24 cellular contexts compared by ENCODE assay signal in the genomic region with DNA sequence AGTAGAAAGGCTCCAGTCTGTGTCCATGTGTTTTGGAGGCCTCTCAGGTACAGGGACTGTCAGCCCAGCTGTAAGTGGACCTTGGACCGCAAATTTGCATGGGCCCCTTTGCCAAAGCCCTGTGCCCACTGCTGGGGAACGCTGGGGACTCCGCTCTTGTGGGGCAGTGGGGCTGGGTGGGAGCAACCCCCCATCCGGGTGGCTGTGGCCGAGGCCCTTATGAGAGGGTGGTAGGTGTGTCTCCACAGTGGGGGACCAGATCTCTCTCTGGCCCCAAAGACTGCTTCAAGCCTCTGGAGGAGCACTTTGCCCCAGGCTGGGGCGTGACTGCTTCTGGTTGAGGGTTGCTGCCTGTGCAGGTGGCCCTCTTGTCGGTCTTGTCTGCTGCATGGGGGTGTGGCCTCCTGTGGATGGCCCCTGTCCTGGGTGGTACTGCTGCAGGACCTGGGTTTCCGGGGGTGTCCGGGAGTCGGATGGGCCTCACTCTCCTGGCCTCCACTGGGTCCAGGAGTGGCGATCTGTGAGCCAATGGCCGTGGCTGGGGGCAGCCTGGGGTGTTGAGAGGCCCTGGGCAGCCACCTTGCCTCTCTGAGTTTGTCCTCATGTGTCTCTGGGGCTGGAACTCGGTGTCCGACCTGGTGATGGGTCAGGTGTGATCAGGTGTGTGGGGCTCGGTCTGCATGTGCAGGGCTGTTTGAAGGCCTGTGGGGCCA. TPM values are rescaled to one million over a fixed set of nuclear protein-coding genes. Genes with fewer than 3 reads are reported as not detected.
A peak's percentile ranks its signal among the peaks of the same experiment; 100 is the strongest.
DNase-seq lines count a peak whose midpoint lies in the region; ATAC-seq and TF ChIP-seq lines count a peak whose summit lies in the region.
"Had no signal": no experiment of that assay in that cellular context is flagged by ENCODE, and none has a peak within 500 bp of the region (broad histone marks: within the 10 kb centered on the region; RNA-seq: fewer than 3 reads in every experiment).

No MANE protein-coding gene starts in this region.

- DNase-seq in activated effector memory CD4-positive, alpha-beta T cell treated with anti-CD3 and anti-CD28 coated beads, Interleukin-2, amount 50 U/mL, for 16 hours: peak; percentile 52
- no peak for DNase-seq in activated effector memory CD4-positive, alpha-beta T cell treated with Interleukin-2 at 50 U/mL for 16 hours
- DNase-seq in body of pancreas: peak in 1 of 4 donors; percentile 38
- DNase-seq in mesothelial cell of epicardium (ENCODE audit: low spot score in 2 of 2, unreplicated experiment in 2 of 2): peak in 1 of 2 experiments; percentile 24
- peak; percentile 26 for DNase-seq in stomach
- no peak for DNase-seq in 8988T
- DNase-seq in NCI-H1417 treated with DMSO at 0.1 percent for 48 hours (lab: John Stamatoyannopoulos, UW): no peak
- DNase-seq in H9: no peak
- DNase-seq: activated CD4-positive, alpha-beta T cell treated with anti-CD3 and anti-CD28 coated beads, Interleukin-2, amount 50 U/mL, for 48 hours; activated T-cell treated with anti-CD3 and anti-CD28 coated beads, Interleukin-2, amount 50 U/mL, for 1 hour; Calu3; KG1; kidney glomerular epithelial cell; NCI-H1048; NCI-H2081 treated with DMSO at 0.1 percent for 48 hours; NCI-H510A treated with DMSO at 0.1 percent for 48 hours; SHP77 treated with DMSO at 0.1 percent for 48 hours; stimulated activated naive CD4-positive, alpha-beta T cell had no signal

- H2AFZ ChIP-seq in H9 (ENCODE audit: low read length): no peak overlapping the region

- no peak overlapping the region for H2AK5ac ChIP-seq in H9 (ENCODE audit: insufficient read length, low read length)

- peaks cover 2% of the 10 kb centered on the region for H3K9me3 Mint-ChIP-seq in mesothelial cell of epicardium
- H3K9me3 Mint-ChIP-seq in H9: peaks cover 0 to under 1% of the 10 kb centered on the region in 2 experiments; a peak in 1 of 5 replicates
- H3K9me3 Mint-ChIP-seq: activated naive CD4-positive, alpha-beta T cell treated with anti-CD3 and anti-CD28 coated beads, Interleukin-2, amount 50 U/mL, for 72 hours had no signal

- H2BK5ac ChIP-seq in H9 (ENCODE audit: insufficient read length, low read length): no peak overlapping the region

- no peak overlapping the region for H3K4me2 ChIP-seq in H9 (ENCODE audit: insufficient read depth, insufficient read length, low read length)
- H3K4me2 ChIP-seq: A549, BLaER1 had no signal

- WGBS in body of pancreas, 2 donors: 64 to 88% methylated on average over 7 of the region's 15 CpGs
- 53 to 81% (median 57%) methylated on average over 11 to 15 of the region's 15 CpGs for WGBS in stomach, 5 donors
- WGBS in H9 (ENCODE audit: extremely low coverage, insufficient read length, low lambda C conversion rate): no CpG with 5 or more reads among the region's 15 CpGs

- H3K9me3 ChIP-seq in body of pancreas: no peaks in the 10 kb centered on the region
- no peaks in the 10 kb centered on the region for H3K9me3 ChIP-seq in stomach
- no peaks in the 10 kb centered on the region for H3K9me3 ChIP-seq in H9 (ENCODE audit: control insufficient read depth, low read depth, low read length)
- H3K9me3 ChIP-seq: A549, upper lobe of left lung had no signal

- no peaks in the 10 kb centered on the region for H3K27me3 ChIP-seq in body of pancreas
- no peaks in the 10 kb centered on the region for H3K27me3 ChIP-seq in stomach
- peaks cover 1% of the 10 kb centered on the region; the same call in 1 of the 2 replicates for H3K27me3 ChIP-seq in H9 (ENCODE audit: insufficient read depth, low read length)
- H3K27me3 ChIP-seq: upper lobe of left lung had no signal

- TF ChIP-seq POLR2A in body of pancreas (IDR thresholded peaks at IDR 0.05) (no peak), stomach (IDR thresholded peaks at IDR 0.05) (no peak)

- H2BK12ac ChIP-seq in H9 (ENCODE audit: insufficient read length, low read depth, low read length): no peak overlapping the region

- no peak for ATAC-seq in body of pancreas
- ATAC-seq: activated naive CD4-positive, alpha-beta T cell treated with anti-CD3 and anti-CD28 coated beads, Interleukin-2, amount 50 U/mL, for 72 hours had no signal

- H2BK120ac ChIP-seq in H9 (ENCODE audit: low read depth, low read length, poor library complexity, severe bottlenecking): no peak overlapping the region

- intact Hi-C loops in body of pancreas (cut with DNase I) (no loop called here), stomach (cut with DNase I; ENCODE audit: low total_unique reads) (no loop called here)

- H3K23ac ChIP-seq in H9 (ENCODE audit: insufficient read length, low read depth, low read length): no peak overlapping the region

- H3K14ac ChIP-seq in H9 (ENCODE audit: insufficient read depth, low read length): no peak overlapping the region

- no peak overlapping the region for H4K8ac ChIP-seq in H9 (replicated peaks; ENCODE audit: insufficient read length, low read depth, low read length)

- H3K27ac Mint-ChIP-seq in mesothelial cell of epicardium: peak overlapping the region; percentile 71
- no peak overlapping the region for H3K27ac Mint-ChIP-seq in H9

- H3K4me3 Mint-ChIP-seq in mesothelial cell of epicardium (no peak overlapping the region), H9 (no peak overlapping the region)

- no peaks in the 10 kb centered on the region for H3K79me1 ChIP-seq in H9 (ENCODE audit: insufficient read depth, low read depth, low read length, poor library complexity, severe bottlenecking)

- H3K36me3 ChIP-seq in body of pancreas (replicated peaks in 1 of 2; ENCODE audit: insufficient read depth in 1 of 2, low read depth in 2 of 2) (no peaks in the 10 kb centered on the region), stomach (no peaks in the 10 kb centered on the region)
- H3K36me3 ChIP-seq: BLaER1, upper lobe of left lung had no signal

- H3K4me3 ChIP-seq in body of pancreas (no peak overlapping the region), stomach (no peak overlapping the region)
- H3K4me3 ChIP-seq: A549, BLaER1, upper lobe of left lung had no signal

- H2BK20ac ChIP-seq in H9 (ENCODE audit: low read depth, low read length, poor library complexity, severe bottlenecking): no peak overlapping the region

- no peaks in the 10 kb centered on the region for H3K23me2 ChIP-seq in H9 (ENCODE audit: insufficient read length, low read depth, low read length, poor library complexity, severe bottlenecking)

- TF ChIP-seq CTCF in body of pancreas (IDR thresholded peaks at IDR 0.05) (no peak), mesothelial cell of epicardium (IDR thresholded peaks at IDR 0.05; ENCODE audit: unreplicated experiment) (no peak), stomach (IDR thresholded peaks at IDR 0.05) (no peak), H9 (conservative IDR thresholded peaks at IDR 0.05) (no peak)

- no peak overlapping the region for H2BK15ac ChIP-seq in H9 (ENCODE audit: low read depth, low read length)

- H3K18ac ChIP-seq in H9 (ENCODE audit: insufficient read length, low read depth, low read length): no peak overlapping the region

- peaks cover 33% of the 10 kb centered on the region for H3K27me3 Mint-ChIP-seq in mesothelial cell of epicardium (ENCODE audit: low read depth)
- peaks cover 66% of the 10 kb centered on the region for H3K27me3 Mint-ChIP-seq in H9 (ENCODE audit: low read depth)

- H3K56ac ChIP-seq in H9 (ENCODE audit: insufficient read length, low read depth, low read length): no peak overlapping the region

- H3K27ac ChIP-seq in body of pancreas (peak overlapping the region; percentile 91 to 100 (median 99)), stomach (peak overlapping the region; percentile 85 to 93 (median 89)), H9 (ENCODE audit: insufficient read length, low read depth, low read length) (no peak overlapping the region)
- H3K27ac ChIP-seq: A549, BLaER1, VCaP had no signal

- H4K20me1 ChIP-seq in H9 (ENCODE audit: control insufficient read depth, insufficient read depth, insufficient read length): no peaks in the 10 kb centered on the region

- H3K9ac ChIP-seq in H9 (ENCODE audit: extremely low read depth, insufficient read length, low read length): no peak overlapping the region
- H3K9ac ChIP-seq: BLaER1 had no signal

- H3K4me1 Mint-ChIP-seq in mesothelial cell of epicardium: peaks cover 9% of the 10 kb centered on the region
- H3K4me1 Mint-ChIP-seq in H9: no peaks in the 10 kb centered on the region

- no peak overlapping the region for H4K5ac ChIP-seq in H9 (ENCODE audit: insufficient read length, low read depth, low read length)

- no peaks in the 10 kb centered on the region for H3K79me2 ChIP-seq in H9 (ENCODE audit: insufficient read depth, low read length)

- no peak for TF ChIP-seq EP300 in stomach (IDR thresholded peaks at IDR 0.05)

- no peak overlapping the region for H4K91ac ChIP-seq in H9 (ENCODE audit: insufficient read length, low read depth, low read length)

- H3K36me3 Mint-ChIP-seq in mesothelial cell of epicardium (no peaks in the 10 kb centered on the region), H9 (ENCODE audit: insufficient read depth in 1 of 3, low read depth in 3 of 3) (no peaks in the 10 kb centered on the region)
- H3K36me3 Mint-ChIP-seq: activated naive CD4-positive, alpha-beta T cell treated with anti-CD3 and anti-CD28 coated beads, Interleukin-2, amount 50 U/mL, for 72 hours had no signal

- H3K4ac ChIP-seq in H9 (ENCODE audit: low read depth, low read length): no peak overlapping the region

- H3T11ph ChIP-seq in H9 (ENCODE audit: low read length): no peak overlapping the region

- peaks cover 70% of the 10 kb centered on the region for H3K4me1 ChIP-seq in body of pancreas
- peaks cover 53 to 71% (median 69%) of the 10 kb centered on the region in 4 donors for H3K4me1 ChIP-seq in stomach
- no peaks in the 10 kb centered on the region for H3K4me1 ChIP-seq in H9 (ENCODE audit: insufficient read depth, low read length)
- H3K4me1 ChIP-seq: A549 had no signal

RNA-seq across cellular contexts. Expression of gene KCNQ1, which starts 15.9 kb away (rescaled TPM):
- 10 to 100 TPM; 38.9 to 46.1 TPM for total RNA-seq in body of pancreas
- 6.9 to 8.5 TPM (median 8.4 TPM) in 3 replicates for total RNA-seq in mesothelial cell of epicardium
- total RNA-seq in stomach: 100 to 1,000 TPM in 1 of 5 donors, 10 to 100 TPM in 4; 12.1 to 155 (median 75.9) TPM
- polyA plus RNA-seq in stomach: 10 to 100 TPM; 29.3 to 55.8 (median 42.2) TPM
- 2.2 and 2.3 TPM in 2 replicates for total RNA-seq in H9 (2021)

RNA-seq across cellular contexts. Expression of gene TRPM5, which starts 16.4 kb away (rescaled TPM):
- total RNA-seq in body of pancreas (1 to 10 TPM in 1 of 2 donors, under 1 TPM in 1; under 0.01 to 2.6 TPM), mesothelial cell of epicardium (6.9 to 7.7 TPM (median 7.2 TPM) in 3 replicates), stomach (10 to 100 TPM in 1 of 5 donors, under 1 TPM in 3, not detected in 1; 0.43 to 11.6 (median 0.50) TPM), H9 (2021) (0.09 TPM in 1 of 2 replicates, not detected in the other)
- under 1 TPM; 0.15 to 0.61 (median 0.31) TPM for polyA plus RNA-seq in stomach
- total RNA-seq: activated naive CD4-positive, alpha-beta T cell treated with anti-CD3 and anti-CD28 coated beads, Interleukin-2, amount 50 U/mL, for 72 hours; Calu3; T-helper 1 cell treated with Interleukin-12 subunit alpha and Interleukin-12 subunit beta and Interleukin-4 antibody, amounts not matched to agents 30 ng/mL and 1 ng/mL, for 36 hours; upper lobe of left lung had no signal
- polyA plus RNA-seq: A549 had no signal

Comparison
In these comparisons a context has a peak if more than half of its experiments do, and no peak if none do; other contexts are left out.
1. DNase-seq: peak in activated effector memory CD4-positive, alpha-beta T cell treated with anti-CD3 and anti-CD28 coated beads, Interleukin-2, amount 50 U/mL, for 16 hours (single experiment) and stomach (single experiment); none in activated effector memory CD4-positive, alpha-beta T cell treated with Interleukin-2 at 50 U/mL for 16 hours (single experiment), 8988T (single experiment), NCI-H1417 treated with DMSO at 0.1 percent for 48 hours (single experiment) and H9 (single experiment).